In the genomic region with DNA sequence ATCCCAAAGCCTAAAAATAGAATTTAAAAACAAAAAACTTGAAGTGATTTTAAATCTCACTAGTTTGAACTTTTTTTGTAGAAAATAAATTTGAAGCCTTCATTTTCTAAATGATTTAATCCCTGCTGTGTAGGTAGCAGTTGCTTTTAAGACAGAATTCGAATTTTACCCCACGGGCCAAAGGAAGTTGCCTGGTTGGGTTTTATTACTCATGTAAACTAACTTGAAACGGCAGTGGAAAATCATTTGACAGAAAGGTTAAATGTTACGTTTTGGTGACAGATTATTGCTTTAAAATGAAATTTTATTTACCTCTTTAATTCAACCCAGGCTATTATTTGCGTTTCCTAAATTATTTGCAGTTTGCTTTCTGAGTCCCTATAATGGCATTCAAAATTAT, we compare ENCODE assay signal across 9 cellular contexts. TPM values are rescaled to one million over a fixed set of nuclear protein-coding genes. Genes with fewer than 3 reads are reported as not detected.
DNase-seq lines count a peak whose midpoint lies in the region; ATAC-seq and TF ChIP-seq lines count a peak whose summit lies in the region.
"Had no signal": no experiment of that assay in that cellular context is flagged by ENCODE, and none has a peak within 500 bp of the region (broad histone marks: within the 10 kb centered on the region; RNA-seq: fewer than 3 reads in every experiment).

No MANE protein-coding gene starts in this region.

- H3K9me3 ChIP-seq in HUES48 (ENCODE audit: control insufficient read depth, insufficient read depth, low read length), result no peaks in the 10 kb centered on the region
- H3K9me3 ChIP-seq in spleen, result no peaks in the 10 kb centered on the region

- ATAC-seq in WTC11 (no peak), GM19455 (IDR thresholded peaks at IDR 0.05; ENCODE audit: unreplicated experiment) (no peak)
- ATAC-seq: sciatic nerve had no signal

- H3K4me3 ChIP-seq in HUES48 (ENCODE audit: low read depth, low read length), result peak overlapping the region; percentile 89; the same call in 1 of the 2 replicates
- H3K4me3 ChIP-seq in foreskin fibroblast (ENCODE audit: low read depth in 1 of 2, low read length in 2 of 2), result peak overlapping the region; percentile 93 to 94
- peak overlapping the region in 5 of 8 donors; percentile 76 to 96 (median 90) for H3K4me3 ChIP-seq in spleen

- H3K27ac Mint-ChIP-seq in WTC11, result no peak overlapping the region

- H3K4me1 ChIP-seq in HUES48 (ENCODE audit: control insufficient read depth, insufficient read depth, low read length) (peaks cover 35% of the 10 kb centered on the region), spleen (peaks cover 56 to 96% (median 82%) of the 10 kb centered on the region in 6 donors)

- H3K4me3 Mint-ChIP-seq in WTC11, result peak overlapping the region; percentile 95

- TF ChIP-seq CTCF in WTC11 (IDR thresholded peaks at IDR 0.05), result no peak
- no peak for TF ChIP-seq CTCF in foreskin fibroblast (IDR thresholded peaks at IDR 0.05; ENCODE audit: low read depth, low read length)
- no peak for TF ChIP-seq CTCF in spleen (IDR thresholded peaks at IDR 0.05 in 8 of 11, conservative IDR thresholded peaks at IDR 0.05 in 3 of 11)

- H3K27me3 ChIP-seq in HUES48 (ENCODE audit: control insufficient read depth, insufficient read depth, low read length), result no peaks in the 10 kb centered on the region
- H3K27me3 ChIP-seq in spleen (replicated peaks in 1 of 7), result no peaks in the 10 kb centered on the region

- H3K9me3 Mint-ChIP-seq in WTC11, result peaks cover 3% of the 10 kb centered on the region; the same call in 1 of the 2 replicates

- POLR2A ChIA-PET in WTC11 (lab: Charles Lee), result no interaction called here

- H3K27ac ChIP-seq in HUES48 (ENCODE audit: low read depth, low read length) (no peak overlapping the region), spleen (peak overlapping the region; percentile 78 to 97 (median 92))

- CTCF ChIA-PET in WTC11 (lab: Charles Lee), result interaction anchor here (1.3 kb wide), 1 partner anchor 16 kb away, joined by 3 read pairs; no protein-coding TSS in a partner anchor

- no peaks in the 10 kb centered on the region for H3K36me3 Mint-ChIP-seq in WTC11

- intact Hi-C loops in spleen (cut with DNase I; ENCODE audit: low total_unique reads), result no loop called here

- H3K27me3 Mint-ChIP-seq in WTC11 (ENCODE audit: low read depth), result no peaks in the 10 kb centered on the region; the same call in 1 of the 2 replicates

- 17 to 24% (median 18%) methylated on average over 5 of the region's 5 CpGs for WGBS in spleen, 5 donors

- H3K9ac ChIP-seq in HUES48 (ENCODE audit: low read depth, low read length), result no peak overlapping the region

- no peak for TF ChIP-seq POLR2A in spleen (IDR thresholded peaks at IDR 0.05)

- H3K36me3 ChIP-seq in HUES48 (ENCODE audit: control insufficient read depth, insufficient read depth, low read length) (no peaks in the 10 kb centered on the region), spleen (no peaks in the 10 kb centered on the region)

- DNase-seq in WTC11 (ENCODE audit: low spot score), result no peak
- DNase-seq in foreskin fibroblast, result no peak
- DNase-seq in spleen, result no peak
- no peak for DNase-seq in NOMO-1 (lab: John Stamatoyannopoulos, UW; ENCODE audit: unreplicated experiment in 2 of 2)
- no peak for DNase-seq in SKM-1 treated with dmso at 0.1 percent for 144 hours (lab: John Stamatoyannopoulos, UW; ENCODE audit: unreplicated experiment)
- DNase-seq: IMR-90 had no signal

- peaks cover 53% of the 10 kb centered on the region for H3K4me1 Mint-ChIP-seq in WTC11

TF ChIP-seq in WTC11, 78 proteins besides CTCF, POLR2A, EP300 and RAD21:
- no peak for TF ChIP-seq RORB (CRISPR knock-in tag; IDR thresholded peaks at IDR 0.05)

RNA-seq across cellular contexts. Expression of gene MAPRE2, which starts 2.0 kb away (rescaled TPM):
- total RNA-seq in WTC11 (2021), result 20.4 to 21.2 TPM (median 20.8 TPM) in 3 replicates
- 10 to 100 TPM; 42.6 to 62.9 (median 50.2) TPM for total RNA-seq in spleen
- polyA plus RNA-seq in spleen, result 10 to 100 TPM; 18.8 to 21.5 (median 20.6) TPM
